8 cellular contexts compared by ENCODE assay signal in genomic region chr17:73092518-73093135, GRCh38. TPM values are rescaled to one million over a fixed set of nuclear protein-coding genes. Genes with fewer than 3 reads are reported as not detected.
DNase-seq lines count a peak whose midpoint lies in the region; ATAC-seq and TF ChIP-seq lines count a peak whose summit lies in the region.

A gene with protein sequence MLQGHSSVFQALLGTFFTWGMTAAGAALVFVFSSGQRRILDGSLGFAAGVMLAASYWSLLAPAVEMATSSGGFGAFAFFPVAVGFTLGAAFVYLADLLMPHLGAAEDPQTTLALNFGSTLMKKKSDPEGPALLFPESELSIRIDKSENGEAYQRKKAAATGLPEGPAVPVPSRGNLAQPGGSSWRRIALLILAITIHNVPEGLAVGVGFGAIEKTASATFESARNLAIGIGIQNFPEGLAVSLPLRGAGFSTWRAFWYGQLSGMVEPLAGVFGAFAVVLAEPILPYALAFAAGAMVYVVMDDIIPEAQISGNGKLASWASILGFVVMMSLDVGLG (minus strand): TSS chr17:73092688. CDS start chr17:73088764, 3,924 bp downstream.

- H3K4me3 ChIP-seq in duodenal mucosa (ENCODE audit: low read depth in 1 of 2, low read length in 2 of 2): peak within 1 kb of the TSS; percentile 63 to 85
- peak within 1 kb of the TSS; percentile 48 for H3K4me3 ChIP-seq in lower leg skin (ENCODE audit: low read depth, poor library complexity, severe bottlenecking)

- peak within 1 kb of the TSS; percentile 62 for H3K27ac ChIP-seq in C4-2B
- no peak within 1 kb of the TSS for H3K27ac ChIP-seq in duodenal mucosa (ENCODE audit: low read depth, low read length)

- ATAC-seq in GM19372 (IDR thresholded peaks at IDR 0.05; ENCODE audit: low read depth, unreplicated experiment) (peak; percentile 98), HG03558 (IDR thresholded peaks at IDR 0.05; ENCODE audit: extremely low read depth, unreplicated experiment) (peak; percentile 97)

- H3K36me3 ChIP-seq in duodenal mucosa (ENCODE audit: control insufficient read depth in 1 of 2, insufficient read depth in 2 of 2, low read length in 2 of 2): peaks cover under 1 to 4% of the 10 kb centered on the region in 2 donors

- TF ChIP-seq POLR2A in lower leg skin (IDR thresholded peaks at IDR 0.05): no peak

- peaks cover 5 to 11% of the 10 kb centered on the region in 2 donors for H3K4me1 ChIP-seq in duodenal mucosa (ENCODE audit: control insufficient read depth in 1 of 2, insufficient read depth in 2 of 2, low read length in 2 of 2)

- H3K9me3 ChIP-seq in duodenal mucosa (ENCODE audit: control insufficient read depth in 1 of 2, low read length in 2 of 2): no peaks in the 10 kb centered on the region

- WGBS in lower leg skin, 2 donors: 7 to 8% methylated on average over 21 to 23 of the region's 23 CpGs

- DNase-seq in NCI-H748 treated with DMSO at 0.1 percent for 48 hours (lab: John Stamatoyannopoulos, UW) (peak; percentile 56), lower leg skin (ENCODE audit: low spot score in 2 of 2) (peak; percentile 91 to 98)
- DNase-seq in activated CD4-positive, alpha-beta T cell treated with anti-CD3 and anti-CD28 coated beads, Interleukin-2, amount 50 U/mL, for 48 hours: peak; percentile 91 to 93
- peak; percentile 83 to 88 for DNase-seq in stimulated activated CD4-positive, alpha-beta T cell treated with anti-CD3 and anti-CD28 coated beads, Interleukin-4, amount 100 ng/mL, for 48 hours (ENCODE audit: low read depth in 2 of 2)

- peaks cover 0 to 6% of the 10 kb centered on the region in 2 donors for H3K27me3 ChIP-seq in duodenal mucosa (ENCODE audit: control insufficient read depth in 1 of 2, insufficient read depth in 2 of 2, low read length in 2 of 2)

- H3K9ac ChIP-seq in duodenal mucosa (ENCODE audit: low read depth in 1 of 2, low read length in 2 of 2): peak within 1 kb of the TSS; percentile 16 to 63

- intact Hi-C loops in lower leg skin (cut with DNase I; ENCODE audit: low total_unique reads): no loop called here

- TF ChIP-seq CTCF in C4-2B (conservative IDR thresholded peaks at IDR 0.05) (no peak), lower leg skin (IDR thresholded peaks at IDR 0.05) (peak in 1 of 3 donors; percentile 14)

RNA-seq across cellular contexts. Expression of the gene that starts here (rescaled TPM):
- total RNA-seq in lower leg skin: 10 to 100 TPM; 41.6 to 59.0 (median 47.1) TPM
